In genomic region chr5:72659726-72660125, GRCh38 we compare ENCODE assay signal across 36 cellular contexts.
"Had no signal": no experiment of that assay in that cellular context is flagged by ENCODE, and none has a peak within 500 bp of the region (broad histone marks: within the 10 kb centered on the region; RNA-seq: fewer than 3 reads in every experiment).

No MANE protein-coding gene starts in this region.

- H3K4me3 ChIP-seq: Peyer's patch, SJSA1 had no signal

- H3K9me3 Mint-ChIP-seq: activated CD4-positive, alpha-beta T cell treated with anti-CD3 and anti-CD28 coated beads, Interleukin-2, amount 10 ng/mL, durations not matched to agents 7 days and 5 days; activated naive CD4-positive, alpha-beta T cell treated with anti-CD3 and anti-CD28 coated beads for 36 hours; activated naive CD8-positive, alpha-beta T cell treated with anti-CD3 and anti-CD28 coated beads, Interleukin-2, amount 50 U/mL, for 24 hours; activated T-cell treated with anti-CD3 and anti-CD28 coated beads, Interleukin-2, amount 50 U/mL, for 4 hours; activated T-helper 1 cell treated with anti-CD3 and anti-CD28 coated beads, Interleukin-12 subunit alpha, Interleukin-12 subunit beta, Interleukin-2, Interleukin-4 antibody, amounts not matched to agents 30 ng/mL and 10 ng/mL and 1 ng/mL, durations not matched to agents 14 hours and 24 hours and 36 hours; brain; IgD-negative memory B cell; T-helper 1 cell treated with Interleukin-12 subunit alpha and Interleukin-12 subunit beta and Interleukin-4 antibody, amounts not matched to agents 30 μg/mL and 1 μg/mL, for 36 hours; T-helper 2 cell treated with Interferon-gamma antibody and Interleukin-4, amounts not matched to agents 5 μg/mL and 100 μg/mL, for 36 hours; WTC11 had no signal

- H3K4me1 Mint-ChIP-seq: activated CD4-positive, alpha-beta T cell treated with anti-CD3 and anti-CD28 coated beads for 36 hours; activated CD4-positive, alpha-beta T cell treated with anti-CD3 and anti-CD28 coated beads, Interleukin-2, amount 10 ng/mL, durations not matched to agents 7 days and 5 days; activated naive CD8-positive, alpha-beta T cell treated with anti-CD3 and anti-CD28 coated beads, Interleukin-2, amount 50 U/mL, for 24 hours; IgD-negative memory B cell had no signal

- H3K27ac Mint-ChIP-seq: activated CD4-positive, alpha-beta T cell treated with anti-CD3 and anti-CD28 coated beads for 36 hours; activated CD4-positive, alpha-beta T cell treated with anti-CD3 and anti-CD28 coated beads, Interleukin-2, amount 10 ng/mL, durations not matched to agents 7 days and 5 days; activated naive CD4-positive, alpha-beta T cell treated with anti-CD3 and anti-CD28 coated beads for 36 hours; activated naive CD8-positive, alpha-beta T cell; activated naive CD8-positive, alpha-beta T cell treated with anti-CD3 and anti-CD28 coated beads, Interleukin-2, amount 50 U/mL, for 24 hours; activated T-helper 1 cell treated with anti-CD3 and anti-CD28 coated beads, Interleukin-12 subunit alpha, Interleukin-12 subunit beta, Interleukin-2, Interleukin-4 antibody, amounts not matched to agents 30 ng/mL and 10 ng/mL and 1 ng/mL, durations not matched to agents 14 hours and 24 hours and 36 hours; brain; IgD-negative memory B cell; T-helper 1 cell treated with Interleukin-12 subunit alpha and Interleukin-12 subunit beta and Interleukin-4 antibody, amounts not matched to agents 30 μg/mL and 1 μg/mL, for 36 hours; T-helper 2 cell treated with Interferon-gamma antibody and Interleukin-4, amounts not matched to agents 5 μg/mL and 100 μg/mL, for 36 hours; WTC11 had no signal

- H3K4me2 ChIP-seq: SK-N-SH had no signal

- DNase-seq: activated CD4-positive, alpha-beta T cell treated with anti-CD3 and anti-CD28 coated beads for 36 hours; activated CD4-positive, alpha-beta T cell treated with anti-CD3 and anti-CD28 coated beads, Interleukin-2, amount 10 ng/mL, durations not matched to agents 7 days and 5 days; activated CD4-positive, alpha-beta T cell treated with anti-CD3 and anti-CD28 coated beads, Interleukin-2, amount 50 U/mL, for 48 hours; activated CD8-positive, alpha-beta memory T cell treated with anti-CD3 and anti-CD28 coated beads, Interleukin-2, amount 50 U/mL, for 4 hours; activated gamma-delta T cell treated with Interleukin-2 at 50 U/mL for 16 hours; activated naive CD4-positive, alpha-beta T cell treated with anti-CD3 and anti-CD28 coated beads for 36 hours; activated naive CD8-positive, alpha-beta T cell treated with anti-CD3 and anti-CD28 coated beads, Interleukin-2, amount 50 U/mL, for 24 hours; activated T-cell treated with anti-CD3 and anti-CD28 coated beads for 4 hours; activated T-cell treated with anti-CD3 and anti-CD28 coated beads, Interleukin-2, amount 50 U/mL, for 4 hours; anterior cingulate cortex; caudate nucleus; KBM-7; MM.1S; MV-4-11; NCI-H1092; NCI-H1436 treated with DMSO at 0.1 percent for 48 hours; NCI-H1694 treated with DMSO at 0.1 percent for 48 hours; NCI-H2029; NCI-H446; NCI-H510A treated with DMSO at 0.1 percent for 48 hours; NCI-H69; NCI-H82; PC-3; Peyer's patch; RPMI8226; SHP77 treated with DMSO at 0.1 percent for 48 hours; SK-N-SH had no signal

- H3K9ac ChIP-seq: SK-N-SH had no signal

- H3K9me3 ChIP-seq: Peyer's patch, SJSA1, SK-N-SH had no signal

- ATAC-seq: activated CD4-positive, alpha-beta T cell treated with anti-CD3 and anti-CD28 coated beads for 36 hours; activated CD4-positive, CD25-positive, alpha-beta regulatory T cell treated with anti-CD3 and anti-CD28 coated beads, Interleukin-2, amount 50 U/mL, for 24 hours; activated naive CD8-positive, alpha-beta T cell treated with anti-CD3 and anti-CD28 coated beads, Interleukin-2, amount 50 U/mL, for 24 hours; activated T-cell treated with anti-CD3 and anti-CD28 coated beads, Interleukin-2, amount 50 U/mL, for 4 hours; PC-3; WTC11 had no signal

- H3K27me3 ChIP-seq: Peyer's patch, SJSA1 had no signal

- H3K36me3 ChIP-seq: Peyer's patch, SJSA1 had no signal

- H3K4me3 Mint-ChIP-seq: activated CD4-positive, alpha-beta T cell treated with anti-CD3 and anti-CD28 coated beads for 36 hours; activated CD4-positive, alpha-beta T cell treated with anti-CD3 and anti-CD28 coated beads, Interleukin-2, amount 10 ng/mL, durations not matched to agents 7 days and 5 days; activated naive CD4-positive, alpha-beta T cell treated with anti-CD3 and anti-CD28 coated beads for 36 hours; activated naive CD8-positive, alpha-beta T cell; activated naive CD8-positive, alpha-beta T cell treated with anti-CD3 and anti-CD28 coated beads, Interleukin-2, amount 50 U/mL, for 24 hours; activated T-cell treated with anti-CD3 and anti-CD28 coated beads, Interleukin-2, amount 50 U/mL, for 4 hours; activated T-helper 1 cell treated with anti-CD3 and anti-CD28 coated beads, Interleukin-12 subunit alpha, Interleukin-12 subunit beta, Interleukin-2, Interleukin-4 antibody, amounts not matched to agents 30 ng/mL and 10 ng/mL and 1 ng/mL, durations not matched to agents 14 hours and 24 hours and 36 hours; brain; IgD-negative memory B cell; T-helper 1 cell treated with Interleukin-12 subunit alpha and Interleukin-12 subunit beta and Interleukin-4 antibody, amounts not matched to agents 30 μg/mL and 1 μg/mL, for 36 hours; T-helper 2 cell treated with Interferon-gamma antibody and Interleukin-4, amounts not matched to agents 5 μg/mL and 100 μg/mL, for 36 hours; WTC11 had no signal

- H3K36me3 Mint-ChIP-seq: activated naive CD8-positive, alpha-beta T cell; brain; IgD-negative memory B cell; WTC11 had no signal

- H3K27me3 Mint-ChIP-seq: activated CD4-positive, alpha-beta T cell treated with anti-CD3 and anti-CD28 coated beads, Interleukin-2, amount 10 ng/mL, durations not matched to agents 7 days and 5 days; activated naive CD8-positive, alpha-beta T cell treated with anti-CD3 and anti-CD28 coated beads, Interleukin-2, amount 50 U/mL, for 24 hours; brain had no signal

- H3K27ac ChIP-seq: Peyer's patch, SJSA1 had no signal

- H3K4me1 ChIP-seq: Peyer's patch had no signal
